ENCODE assay signal across 17 cellular contexts in the genomic region with DNA sequence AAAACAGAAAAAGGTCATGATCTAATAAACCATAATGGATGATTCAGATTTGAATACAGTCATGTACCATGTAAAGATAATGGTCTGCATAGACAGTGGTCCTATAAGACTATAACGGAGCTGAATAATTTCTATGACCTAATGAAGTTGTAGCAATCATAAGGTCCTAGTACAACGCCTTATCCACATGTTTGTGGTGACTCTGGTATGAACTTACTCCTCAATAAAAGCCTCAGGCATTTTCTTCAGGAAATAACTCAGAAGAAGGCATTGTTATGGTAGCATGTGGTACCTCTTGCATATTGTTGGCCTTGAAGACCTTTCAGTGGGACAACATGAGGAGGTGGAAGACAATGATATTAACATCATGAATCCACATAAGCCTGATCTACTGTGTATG.
DNase-seq lines count a peak whose midpoint lies in the region; FAIRE-seq and TF ChIP-seq lines count a peak whose summit lies in the region.
"Had no signal": no experiment of that assay in that cellular context is flagged by ENCODE, and none has a peak within 500 bp of the region (broad histone marks: within the 10 kb centered on the region; RNA-seq: fewer than 3 reads in every experiment).

No MANE protein-coding gene starts in this region.

- TF ChIP-seq CTCF in astrocyte of the cerebellum (IDR thresholded peaks at IDR 0.05; ENCODE audit: low read depth, low read length, missing control alignments) = no peak
- TF ChIP-seq CTCF in fibroblast of pulmonary artery (IDR thresholded peaks at IDR 0.05; ENCODE audit: low read length, missing control alignments) = no peak

- no peak for TF ChIP-seq POLR2A in H54 (IDR thresholded peaks at IDR 0.05; ENCODE audit: low read depth, low read length)

- no peak for FAIRE-seq in urothelium cell line (lab: Jason Lieb, UNC)
- FAIRE-seq in H54 (lab: Jason Lieb, UNC) = no peak
- FAIRE-seq: RCC 7860 had no signal

- in situ Hi-C loops in astrocyte of the cerebellum (cut with HindIII; ENCODE audit: low sequenced_read_pairs) = no loop called here

- H3K4me3 ChIP-seq in astrocyte of the cerebellum (ENCODE audit: low read depth, low read length) (no peak overlapping the region), fibroblast of pulmonary artery (replicated peaks; ENCODE audit: low read depth, low read length) (no peak overlapping the region)

- DNase-seq in HCEC 1CT (peak; percentile 7), astrocyte of the cerebellum (ENCODE audit: low read depth) (peak; percentile 9), fibroblast of pulmonary artery (ENCODE audit: low read depth) (peak; percentile 55), urothelium cell line (ENCODE audit: low spot score) (peak; percentile 13), H54 (ENCODE audit: insufficient read length, low spot score) (no peak), SHP77 treated with DMSO at 0.1 percent for 48 hours (lab: John Stamatoyannopoulos, UW) (no peak)
- no peak for DNase-seq in activated T-cell treated with anti-CD3 and anti-CD28 coated beads, Interleukin-2, amount 50 U/mL, for 1 hour
- DNase-seq: DMS 273 treated with DMSO at 0.1 percent for 48 hours, H9, MV-4-11, NCI-H1417, NCI-H1930, NCI-H2171, NCI-H446, NCI-H69, SIG-M5 had no signal

Comparison
In these comparisons a context has a peak if more than half of its experiments do, and no peak if none do; other contexts are left out.
1. DNase-seq: peak in HCEC 1CT (single experiment), astrocyte of the cerebellum (single experiment), fibroblast of pulmonary artery (single experiment) and urothelium cell line (single experiment); none in H54 (single experiment), SHP77 treated with DMSO at 0.1 percent for 48 hours (single experiment) and activated T-cell treated with anti-CD3 and anti-CD28 coated beads, Interleukin-2, amount 50 U/mL, for 1 hour (single experiment).